ENCODE assay signal across 14 cellular contexts in the genomic region with DNA sequence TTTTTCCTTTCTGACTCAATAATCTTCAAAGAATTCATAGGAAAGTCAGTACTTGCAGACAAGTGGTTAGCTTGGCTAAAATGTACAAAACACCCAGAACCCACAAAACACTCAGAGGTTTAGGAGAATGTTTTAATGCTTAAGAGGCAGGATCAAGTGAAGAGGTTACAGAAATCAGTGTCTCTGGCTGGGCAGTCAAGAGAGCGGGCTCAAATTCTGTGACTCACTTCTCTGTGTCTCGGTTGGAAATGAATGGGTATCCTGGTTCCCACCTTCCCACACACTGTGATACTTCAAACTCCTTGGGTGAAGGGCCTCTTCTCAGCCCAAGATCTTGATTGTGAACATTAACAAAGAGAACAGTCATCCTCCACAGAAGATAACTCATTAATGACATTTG. TPM values are rescaled to one million over a fixed set of nuclear protein-coding genes. Genes with fewer than 3 reads are reported as not detected.
DNase-seq lines count a peak whose midpoint lies in the region; ATAC-seq and TF ChIP-seq lines count a peak whose summit lies in the region.
"Had no signal": no experiment of that assay in that cellular context is flagged by ENCODE, and none has a peak within 500 bp of the region (broad histone marks: within the 10 kb centered on the region; RNA-seq: fewer than 3 reads in every experiment).

No MANE protein-coding gene starts in this region.

- H3K27me3 ChIP-seq in left lung, result no peaks in the 10 kb centered on the region
- H3K27me3 ChIP-seq in subcutaneous abdominal adipose tissue (ENCODE audit: control insufficient read depth in 5 of 5, insufficient read depth in 4 of 5, low read length in 5 of 5), result no peaks in the 10 kb centered on the region

- H3K9me3 ChIP-seq in T-helper 17 cell (ENCODE audit: control insufficient read depth, low read length, poor library complexity, severe bottlenecking) (no peaks in the 10 kb centered on the region), left lung (no peaks in the 10 kb centered on the region), subcutaneous abdominal adipose tissue (ENCODE audit: control insufficient read depth in 5 of 5, low read length in 5 of 5) (no peaks in the 10 kb centered on the region)

- peaks cover 23% of the 10 kb centered on the region for H3K4me1 Mint-ChIP-seq in T-helper 17 cell

- no peak for DNase-seq in activated naive CD4-positive, alpha-beta T cell treated with anti-CD3 and anti-CD28 coated beads, Interleukin-2, amount 50 U/mL, for 72 hours (ENCODE audit: low spot score in 2 of 2)
- no peak for DNase-seq in activated naive CD4-positive, alpha-beta T cell (lab: John Stamatoyannopoulos, UW)
- DNase-seq in T-helper 17 cell, result no peak
- DNase-seq in left lung, result no peak
- no peak for DNase-seq in SKM-1 (lab: John Stamatoyannopoulos, UW; ENCODE audit: unreplicated experiment)
- no peak for DNase-seq in DMS53 (lab: John Stamatoyannopoulos, UW)
- no peak for DNase-seq in medulla oblongata (ENCODE audit: extremely low spot score)
- DNase-seq: effector CD4-positive, alpha-beta T cell; foreskin keratinocyte; NCI-H1694; NCI-H69 had no signal

- peak; percentile 76 to 77 for ATAC-seq in activated naive CD4-positive, alpha-beta T cell treated with anti-CD3 and anti-CD28 coated beads, Interleukin-2, amount 50 U/mL, for 72 hours
- ATAC-seq in T-helper 17 cell (no peak), left lung (peak; percentile 66)
- ATAC-seq: foreskin keratinocyte, K562, sciatic nerve had no signal

- H3K27me3 Mint-ChIP-seq in T-helper 17 cell, result no peaks in the 10 kb centered on the region

- H3K9ac ChIP-seq in subcutaneous abdominal adipose tissue (ENCODE audit: low read length in 5 of 5), result peak overlapping the region in 2 of 5 donors; percentile 53 to 54

- peak overlapping the region; percentile 11 to 44 for H3K4me3 ChIP-seq in left lung
- H3K4me3 ChIP-seq in subcutaneous abdominal adipose tissue (ENCODE audit: low read depth in 1 of 5, low read length in 5 of 5), result peak overlapping the region in 4 of 5 donors; percentile 8 to 68 (median 62)
- H3K4me3 ChIP-seq: K562 had no signal

- peak overlapping the region in 1 of 2 donors; percentile 31 for H3K27ac Mint-ChIP-seq in activated naive CD4-positive, alpha-beta T cell treated with anti-CD3 and anti-CD28 coated beads, Interleukin-2, amount 50 U/mL, for 72 hours
- H3K27ac Mint-ChIP-seq in T-helper 17 cell, result peak overlapping the region; percentile 45

- peaks cover 8 to 62% of the 10 kb centered on the region in 2 donors for H3K4me1 ChIP-seq in left lung
- peaks cover 0 to 44% (median 27%) of the 10 kb centered on the region in 5 donors for H3K4me1 ChIP-seq in subcutaneous abdominal adipose tissue (ENCODE audit: control insufficient read depth in 5 of 5, insufficient read depth in 5 of 5, low read length in 5 of 5)
- H3K4me1 ChIP-seq: foreskin keratinocyte had no signal

- intact Hi-C loops in left lung (cut with DNase I), result loop anchor here in 1 of 2 donors (5.0 to 10.0 kb wide), 2 partner anchors 37 to 76 kb away; partner anchors contain the start of gene DTX4

- no peaks in the 10 kb centered on the region for H3K9me3 Mint-ChIP-seq in activated naive CD4-positive, alpha-beta T cell treated with anti-CD3 and anti-CD28 coated beads, Interleukin-2, amount 50 U/mL, for 72 hours

- TF ChIP-seq CTCF in left lung (IDR thresholded peaks at IDR 0.05), result no peak

- no peak overlapping the region for H3K4me3 Mint-ChIP-seq in T-helper 17 cell

- H3K27ac ChIP-seq in left lung (peak overlapping the region; percentile 13 to 51), subcutaneous abdominal adipose tissue (ENCODE audit: low read depth, low read length) (no peak overlapping the region)
- H3K27ac ChIP-seq: foreskin keratinocyte had no signal

- H3K36me3 Mint-ChIP-seq in activated naive CD4-positive, alpha-beta T cell treated with anti-CD3 and anti-CD28 coated beads, Interleukin-2, amount 50 U/mL, for 72 hours, result no peaks in the 10 kb centered on the region
- H3K36me3 Mint-ChIP-seq in T-helper 17 cell (ENCODE audit: low read depth), result no peaks in the 10 kb centered on the region

- H3K36me3 ChIP-seq in left lung (peaks cover 0 to 18% of the 10 kb centered on the region in 2 donors), subcutaneous abdominal adipose tissue (ENCODE audit: control insufficient read depth in 5 of 5, insufficient read depth in 5 of 5, low read length in 5 of 5) (peaks cover 3 to 28% (median 23%) of the 10 kb centered on the region in 5 donors)

RNA-seq across cellular contexts. Expression of gene MPEG1, which starts 3.8 kb away (rescaled TPM):
- not detected for total RNA-seq in activated naive CD4-positive, alpha-beta T cell treated with anti-CD3 and anti-CD28 coated beads, Interleukin-2, amount 50 U/mL, for 72 hours
- 10 to 100 TPM in 1 of 2 donors, 1 to 10 TPM in 1; 5.4 to 12.0 TPM for total RNA-seq in T-helper 17 cell
- 10 to 100 TPM; 23.5 to 68.7 TPM for total RNA-seq in left lung
- total RNA-seq: foreskin keratinocyte had no signal

RNA-seq across cellular contexts. Expression of gene DTX4, which starts 37.0 kb away (rescaled TPM):
- total RNA-seq in activated naive CD4-positive, alpha-beta T cell treated with anti-CD3 and anti-CD28 coated beads, Interleukin-2, amount 50 U/mL, for 72 hours, result under 1 TPM in 1 of 2 donors, not detected in 1; 0.16 TPM
- 1 to 10 TPM; 1.1 to 1.4 TPM for total RNA-seq in T-helper 17 cell
- total RNA-seq in left lung, result 10 to 100 TPM; 33.2 to 43.4 TPM

Comparison
In these comparisons a context has a peak if more than half of its experiments do, and no peak if none do; other contexts are left out.
1. RNA of gene MPEG1, which starts 3.8 kb away (total RNA-seq): 23.5 to 68.7 TPM in left lung and 5.4 to 12.0 TPM in T-helper 17 cell; not detected in activated naive CD4-positive, alpha-beta T cell treated with anti-CD3 and anti-CD28 coated beads, Interleukin-2, amount 50 U/mL, for 72 hours; every median in the first group is over 4 times any median in the second.
2. RNA of gene DTX4, which starts 37.0 kb away (total RNA-seq): 33.2 to 43.4 TPM in left lung; 1.1 to 1.4 TPM in T-helper 17 cell and 0.16 TPM in activated naive CD4-positive, alpha-beta T cell treated with anti-CD3 and anti-CD28 coated beads, Interleukin-2, amount 50 U/mL, for 72 hours; every median in the first group is over 10 times any median in the second.